Comparison of ENCODE assay signal across 22 cellular contexts in the genomic region with DNA sequence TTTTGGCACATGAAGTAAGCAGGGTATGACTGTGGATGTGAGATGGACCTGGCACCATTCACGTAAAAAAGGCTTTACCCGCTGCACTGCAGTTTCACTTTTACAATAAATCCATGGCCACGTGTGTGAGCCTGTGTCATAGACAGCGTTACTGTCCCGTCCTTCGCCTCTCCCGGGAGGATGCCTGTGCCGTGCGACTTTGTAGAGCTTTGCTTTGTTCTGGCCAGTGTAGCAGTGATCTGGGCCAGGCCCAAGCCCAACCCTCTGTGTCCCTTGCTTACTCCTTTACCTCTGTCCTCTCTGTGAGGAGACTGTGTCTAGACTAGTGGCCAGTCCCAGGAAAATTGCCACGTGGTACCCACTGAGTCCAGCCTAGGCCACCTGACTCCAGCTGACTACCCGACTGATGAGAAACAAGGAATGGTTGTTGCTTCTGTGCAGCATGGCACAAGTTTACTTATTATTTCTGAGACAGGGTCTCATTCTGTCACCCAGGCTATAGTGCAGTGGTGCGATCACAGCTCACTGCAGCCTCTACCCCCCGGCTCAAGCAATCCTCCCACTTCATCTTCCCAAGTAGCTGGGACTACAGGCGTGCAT. TPM values are rescaled to one million over a fixed set of nuclear protein-coding genes. Genes with fewer than 3 reads are reported as not detected.
DNase-seq lines count a peak whose midpoint lies in the region; ATAC-seq, FAIRE-seq and TF ChIP-seq lines count a peak whose summit lies in the region.
"Had no signal": no experiment of that assay in that cellular context is flagged by ENCODE, and none has a peak within 500 bp of the region (broad histone marks: within the 10 kb centered on the region; RNA-seq: fewer than 3 reads in every experiment).

No MANE protein-coding gene starts in this region.

- H3K4me3 ChIP-seq in kidney (ENCODE audit: low read length in 2 of 2) = no peak overlapping the region
- no peak overlapping the region for H3K4me3 ChIP-seq in psoas muscle
- H3K4me3 ChIP-seq: breast epithelium, esophagus squamous epithelium, GM23248 had no signal

- H3K27me3 Mint-ChIP-seq in HFFc6 (ENCODE audit: insufficient read depth) = peaks cover 18% of the 10 kb centered on the region
- H3K27me3 Mint-ChIP-seq in activated B cell treated with CpG ODN at 0.5 μM for 24 hours = no peaks in the 10 kb centered on the region
- H3K27me3 Mint-ChIP-seq: activated CD4-positive, alpha-beta T cell treated with anti-CD3 and anti-CD28 coated beads, Interleukin-2, amount 10 ng/mL, durations not matched to agents 7 days and 5 days; activated naive CD8-positive, alpha-beta T cell had no signal

- H3K9ac ChIP-seq in kidney (ENCODE audit: low read length in 2 of 2) = no peak overlapping the region
- H3K9ac ChIP-seq: GM23248 had no signal

- H3K27me3 ChIP-seq in psoas muscle (ENCODE audit: insufficient read depth in 3 of 3, low read length in 2 of 3) = no peaks in the 10 kb centered on the region
- H3K27me3 ChIP-seq: breast epithelium had no signal

- H3K9me3 ChIP-seq in kidney (ENCODE audit: control insufficient read depth in 1 of 2, low read length in 2 of 2) (no peaks in the 10 kb centered on the region), psoas muscle (no peaks in the 10 kb centered on the region)
- H3K9me3 ChIP-seq: breast epithelium, esophagus squamous epithelium had no signal

- intact Hi-C loops in activated B cell treated with CpG ODN at 0.5 μM for 24 hours (cut with micrococcal nuclease) = no loop called here
- intact Hi-C loops in kidney (cut with DNase I) = no loop called here
- intact Hi-C loops in sciatic nerve (cut with DNase I) = no loop called here
- intact Hi-C loops in psoas muscle (cut with DNase I) = no loop called here

- H3K27ac Mint-ChIP-seq in HFFc6 = no peak overlapping the region
- no peak overlapping the region for H3K27ac Mint-ChIP-seq in activated B cell treated with CpG ODN at 0.5 μM for 24 hours
- H3K27ac Mint-ChIP-seq: activated CD4-positive, alpha-beta T cell treated with anti-CD3 and anti-CD28 coated beads, Interleukin-2, amount 10 ng/mL, durations not matched to agents 7 days and 5 days; activated naive CD8-positive, alpha-beta T cell; CD8-positive, alpha-beta memory T cell; immature natural killer cell had no signal

- CTCF ChIA-PET in activated B cell treated with CpG ODN at 0.5 μM for 24 hours (lab: Charles Lee) = no interaction called here

- TF ChIP-seq CTCF in HFFc6 (IDR thresholded peaks at IDR 0.05) (no peak), activated B cell treated with CpG ODN at 0.5 μM for 24 hours (IDR thresholded peaks at IDR 0.05) (no peak), kidney (IDR thresholded peaks at IDR 0.05; ENCODE audit: borderline replicate concordance, extremely low read depth, insufficient read depth) (no peak), psoas muscle (IDR thresholded peaks at IDR 0.05) (no peak)

- FAIRE-seq in kidney (lab: Jason Lieb, UNC) = no peak

- H3K4me1 ChIP-seq in kidney (ENCODE audit: control insufficient read depth in 1 of 2, insufficient read depth in 1 of 2, low read depth in 1 of 2, low read length in 2 of 2) (no peaks in the 10 kb centered on the region), psoas muscle (no peaks in the 10 kb centered on the region)
- H3K4me1 ChIP-seq: breast epithelium, esophagus squamous epithelium had no signal

- POLR2A ChIA-PET in activated B cell treated with CpG ODN at 0.5 μM for 24 hours (lab: Charles Lee) = no interaction called here

- no peak for ATAC-seq in activated B cell treated with CpG ODN at 0.5 μM for 24 hours (ENCODE audit: low read depth)
- ATAC-seq in sciatic nerve = no peak
- no peak for ATAC-seq in psoas muscle
- no peak for ATAC-seq in GM18861 (IDR thresholded peaks at IDR 0.05; ENCODE audit: unreplicated experiment)

- H3K36me3 Mint-ChIP-seq in HFFc6 (ENCODE audit: low read depth) (no peaks in the 10 kb centered on the region; the same call in 1 of the 2 replicates), activated B cell treated with CpG ODN at 0.5 μM for 24 hours (ENCODE audit: low read depth) (no peaks in the 10 kb centered on the region)
- H3K36me3 Mint-ChIP-seq: activated naive CD8-positive, alpha-beta T cell; CD8-positive, alpha-beta memory T cell; immature natural killer cell had no signal

- no peak overlapping the region for H3K27ac ChIP-seq in kidney (ENCODE audit: low read depth in 2 of 2, low read length in 2 of 2)
- no peak overlapping the region for H3K27ac ChIP-seq in psoas muscle
- H3K27ac ChIP-seq: breast epithelium, esophagus squamous epithelium, GM23248 had no signal

- H3K9me3 Mint-ChIP-seq in HFFc6 (peaks cover 4% of the 10 kb centered on the region; the same call in 1 of the 2 replicates), activated B cell treated with CpG ODN at 0.5 μM for 24 hours (no peaks in the 10 kb centered on the region)
- H3K9me3 Mint-ChIP-seq: activated CD4-positive, alpha-beta T cell treated with anti-CD3 and anti-CD28 coated beads, Interleukin-2, amount 10 ng/mL, durations not matched to agents 7 days and 5 days; CD8-positive, alpha-beta memory T cell; immature natural killer cell had no signal

- H3K36me3 ChIP-seq in kidney (ENCODE audit: control insufficient read depth in 1 of 2, insufficient read depth in 2 of 2, low read length in 2 of 2) (no peaks in the 10 kb centered on the region), psoas muscle (ENCODE audit: insufficient read depth in 1 of 2, low read depth in 1 of 2) (no peaks in the 10 kb centered on the region)
- H3K36me3 ChIP-seq: breast epithelium, esophagus squamous epithelium had no signal

- H3K4me3 Mint-ChIP-seq in HFFc6 (peak overlapping the region; percentile 16; the same call in 1 of the 2 replicates), activated B cell treated with CpG ODN at 0.5 μM for 24 hours (no peak overlapping the region)
- H3K4me3 Mint-ChIP-seq: activated CD4-positive, alpha-beta T cell treated with anti-CD3 and anti-CD28 coated beads, Interleukin-2, amount 10 ng/mL, durations not matched to agents 7 days and 5 days; activated naive CD8-positive, alpha-beta T cell; CD8-positive, alpha-beta memory T cell; immature natural killer cell had no signal

- H3K4me1 Mint-ChIP-seq in HFFc6 (ENCODE audit: low read depth) (no peaks in the 10 kb centered on the region), activated B cell treated with CpG ODN at 0.5 μM for 24 hours (no peaks in the 10 kb centered on the region)
- H3K4me1 Mint-ChIP-seq: activated CD4-positive, alpha-beta T cell treated with anti-CD3 and anti-CD28 coated beads, Interleukin-2, amount 10 ng/mL, durations not matched to agents 7 days and 5 days; CD8-positive, alpha-beta memory T cell; immature natural killer cell had no signal

- 82 to 88% (median 84%) methylated on average over 14 of the region's 14 CpGs for WGBS in psoas muscle, 3 donors

- DNase-seq in HFFc6 = no peak
- peak; percentile 7 for DNase-seq in activated B cell treated with CpG ODN at 0.5 μM for 24 hours
- DNase-seq in kidney = peak; percentile 13
- peak; percentile 31 for DNase-seq in sciatic nerve (ENCODE audit: low spot score)
- no peak for DNase-seq in psoas muscle
- DNase-seq in activated naive CD4-positive, alpha-beta T cell treated with anti-CD3 and anti-CD28 coated beads, Interleukin-2, amount 50 U/mL, for 16 hours = no peak
- DNase-seq: activated CD4-positive, alpha-beta T cell treated with anti-CD3 and anti-CD28 coated beads, Interleukin-2, amount 10 ng/mL, durations not matched to agents 7 days and 5 days; activated T-cell treated with anti-CD3 and anti-CD28 coated beads for 4 hours; CD8-positive, alpha-beta memory T cell; DND-41; esophagus squamous epithelium; glutamatergic neuron; GM23248; immature natural killer cell; mesenchymal stem cell; NCI-H1694; NCI-H345; retina; stimulated activated naive CD4-positive, alpha-beta T cell had no signal

RNA-seq across cellular contexts. Expression of gene JAKMIP3, which starts 48.1 kb away (rescaled TPM):
- under 1 TPM; 0.05 to 0.19 (median 0.13) TPM for total RNA-seq in HFFc6 (2021; fragmentation: NEBNext Ultra II Directional; extraction: Animal tissue kit (Norgen Biotek cat#: 25700))
- 0.05 and 0.09 TPM in 2 replicates for total RNA-seq in activated B cell treated with CpG ODN at 0.5 μM for 24 hours
- total RNA-seq in kidney = 0.16 TPM
- polyA plus RNA-seq in kidney (ENCODE audit: insufficient read depth, low read depth, low replicate concordance) = 0.13 TPM
- 1.1 TPM for total RNA-seq in sciatic nerve
- 1 to 10 TPM in 1 of 4 donors, under 1 TPM in 3; 0.49 to 1.7 (median 0.54) TPM for total RNA-seq in psoas muscle
- polyA plus RNA-seq in psoas muscle = under 1 TPM; 0.12 to 0.86 (median 0.37) TPM
- total RNA-seq: GM23248 had no signal
- polyA plus RNA-seq: CD8-positive, alpha-beta memory T cell; immature natural killer cell had no signal

Comparison
In these comparisons a context has a peak if more than half of its experiments do, and no peak if none do; other contexts are left out.
1. DNase-seq: peak in activated B cell treated with CpG ODN at 0.5 μM for 24 hours (single experiment), kidney (single experiment) and sciatic nerve (single experiment); none in HFFc6 (single experiment), psoas muscle (0 of 2) and activated naive CD4-positive, alpha-beta T cell treated with anti-CD3 and anti-CD28 coated beads, Interleukin-2, amount 50 U/mL, for 16 hours (single experiment).